ENCODE assay signal across 12 cellular contexts in the genomic region with DNA sequence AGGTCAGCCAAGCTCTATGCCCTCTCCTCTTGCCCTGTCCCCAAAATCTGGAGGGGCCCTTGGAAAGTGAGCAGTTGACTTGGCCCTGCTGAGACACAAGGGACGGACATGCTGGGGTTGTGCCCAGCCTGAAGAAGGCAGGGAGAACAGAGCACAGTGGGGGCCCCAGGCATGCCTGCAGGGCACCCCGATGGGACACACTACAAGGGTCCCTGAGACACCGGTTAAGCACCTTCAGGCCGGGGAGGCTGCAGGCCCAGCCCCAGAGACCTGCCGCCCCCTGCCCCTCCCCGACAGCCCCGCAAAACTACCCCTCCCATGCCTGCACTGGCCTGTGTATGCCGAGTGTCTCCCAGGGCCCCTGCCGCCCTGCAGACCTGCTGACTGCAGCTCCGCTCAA. TPM values are rescaled to one million over a fixed set of nuclear protein-coding genes. Genes with fewer than 3 reads are reported as not detected.
"Had no signal": no experiment of that assay in that cellular context is flagged by ENCODE, and none has a peak within 500 bp of the region (broad histone marks: within the 10 kb centered on the region; RNA-seq: fewer than 3 reads in every experiment).

No MANE protein-coding gene starts in this region.

RNA-seq across cellular contexts. Expression of gene PNMA5, which starts 6.8 kb away (rescaled TPM):
- total RNA-seq: stomach, subcutaneous adipose tissue, suprapubic skin, thoracic aorta, thyroid gland, tibial nerve, transverse colon, upper lobe of left lung, upper lobe of right lung, ureter, urinary bladder, vagina had no signal
